In genomic region chr9:94791431-94791830, GRCh38 we compare ENCODE assay signal across 19 cellular contexts.
DNase-seq lines count a peak whose midpoint lies in the region; ATAC-seq and TF ChIP-seq lines count a peak whose summit lies in the region.
"Had no signal": no experiment of that assay in that cellular context is flagged by ENCODE, and none has a peak within 500 bp of the region (broad histone marks: within the 10 kb centered on the region; RNA-seq: fewer than 3 reads in every experiment).

No MANE protein-coding gene starts in this region.

- no peaks in the 10 kb centered on the region for H3K27me3 ChIP-seq in OCI-LY1 (ENCODE audit: insufficient read depth, low read length)
- H3K27me3 ChIP-seq: BE2C had no signal

- H3F3A ChIP-seq in OCI-LY1 (ENCODE audit: insufficient read depth, low read length) = no peaks in the 10 kb centered on the region

- H3K4me2 ChIP-seq in OCI-LY1 (ENCODE audit: low read length) = no peak overlapping the region

- H2AFZ ChIP-seq in OCI-LY1 (ENCODE audit: low read length) = no peak overlapping the region

- H3K79me2 ChIP-seq in OCI-LY1 (ENCODE audit: insufficient read depth, low read length) = no peaks in the 10 kb centered on the region

- peaks cover 21% of the 10 kb centered on the region for H3K4me1 Mint-ChIP-seq in nephron

- no peak overlapping the region for H3K4me3 ChIP-seq in OCI-LY1 (ENCODE audit: low read depth, low read length, poor library complexity, severe bottlenecking)

- H3K27ac ChIP-seq in OCI-LY1 (ENCODE audit: low read depth, low read length, poor library complexity, severe bottlenecking) = peak overlapping the region; percentile 58

- H3K9me3 ChIP-seq in OCI-LY1 (ENCODE audit: low read length) = no peaks in the 10 kb centered on the region
- H3K9me3 ChIP-seq: BE2C had no signal

- peak overlapping the region in 2 of 3 experiments; percentile 15 to 59 for H3K27ac Mint-ChIP-seq in nephron
- H3K27ac Mint-ChIP-seq: CD4-positive, CD25-positive, alpha-beta regulatory T cell; CD8-positive, alpha-beta memory T cell had no signal

- H3K4me3 Mint-ChIP-seq in nephron = no peak overlapping the region
- H3K4me3 Mint-ChIP-seq: CD4-positive, CD25-positive, alpha-beta regulatory T cell; CD8-positive, alpha-beta memory T cell had no signal

- H3K27me3 Mint-ChIP-seq in nephron (ENCODE audit: low read depth) = peaks cover 5% of the 10 kb centered on the region
- H3K27me3 Mint-ChIP-seq: CD4-positive, CD25-positive, alpha-beta regulatory T cell; CD8-positive, alpha-beta memory T cell had no signal

- peaks cover 5% of the 10 kb centered on the region for H3K9me3 Mint-ChIP-seq in nephron
- H3K9me3 Mint-ChIP-seq: CD4-positive, CD25-positive, alpha-beta regulatory T cell; CD8-positive, alpha-beta memory T cell had no signal

- no peak for ATAC-seq in GM21723 (IDR thresholded peaks at IDR 0.05; ENCODE audit: unreplicated experiment)
- ATAC-seq in HG02798 (IDR thresholded peaks at IDR 0.05; ENCODE audit: poor library complexity, unreplicated experiment) = no peak

- H3K36me3 ChIP-seq in OCI-LY1 (ENCODE audit: insufficient read depth, low read length) = peaks cover 31% of the 10 kb centered on the region

- H3K9ac ChIP-seq in OCI-LY1 (ENCODE audit: low read length) = no peak overlapping the region

- H3K36me3 Mint-ChIP-seq in nephron (ENCODE audit: low read depth) = peaks cover 54% of the 10 kb centered on the region

- no peaks in the 10 kb centered on the region for H3K9me2 ChIP-seq in OCI-LY1 (ENCODE audit: low read depth, low read length)

- no peak for TF ChIP-seq CTCF in OCI-LY1 (IDR thresholded peaks at IDR 0.05; ENCODE audit: low read length)
- TF ChIP-seq CTCF in nephron (IDR thresholded peaks at IDR 0.05; ENCODE audit: unreplicated experiment in 3 of 3) = no peak

- H3K4me1 ChIP-seq in OCI-LY1 (ENCODE audit: insufficient read depth, low read length, severe bottlenecking) = peaks cover 53% of the 10 kb centered on the region

- no peaks in the 10 kb centered on the region for H4K20me1 ChIP-seq in OCI-LY1 (ENCODE audit: insufficient read depth, low read length)

- DNase-seq in islet precursor cell (peak; percentile 7), glomerular visceral epithelial cell (ENCODE audit: extremely low spot score) (no peak), SHP77 (lab: John Stamatoyannopoulos, UW) (no peak)
- DNase-seq: ACHN; BE2C; C1 segment of cervical spinal cord; CD4-positive, CD25-positive, alpha-beta regulatory T cell; CD8-positive, alpha-beta memory T cell; COR-L47; DMS 273 treated with DMSO at 0.1 percent for 48 hours; DMS53; DND-41; EL; GOT3; H7 had no signal
